In the genomic region with DNA sequence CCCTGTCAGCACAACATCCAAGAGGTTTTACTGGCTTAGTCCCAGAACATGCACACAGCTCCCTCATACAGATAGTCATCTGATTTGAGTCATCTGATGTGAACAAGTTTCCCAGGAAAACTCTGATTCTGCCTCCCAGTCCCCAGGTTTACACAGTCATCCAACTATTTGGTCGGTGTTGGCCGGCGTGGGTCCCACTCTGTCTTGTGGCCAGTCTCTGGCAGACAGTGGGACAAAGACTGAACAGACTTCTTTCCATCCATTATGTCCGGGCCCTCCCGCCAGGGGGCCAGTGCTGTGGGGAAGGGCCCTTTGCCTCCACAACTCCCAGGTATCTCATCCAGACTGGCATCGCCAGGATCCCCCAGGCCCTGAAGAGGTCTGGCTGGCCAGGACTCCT, we compare ENCODE assay signal across 19 cellular contexts.
A peak's percentile ranks its signal among the peaks of the same experiment; 100 is the strongest.
DNase-seq lines count a peak whose midpoint lies in the region; ATAC-seq and TF ChIP-seq lines count a peak whose summit lies in the region.
"Had no signal": no experiment of that assay in that cellular context is flagged by ENCODE, and none has a peak within 500 bp of the region (broad histone marks: within the 10 kb centered on the region; RNA-seq: fewer than 3 reads in every experiment).

No MANE protein-coding gene starts in this region.

- intact Hi-C loops in thyroid gland (cut with DNase I), result no loop called here

- in situ Hi-C loops in ACHN (cut with HindIII; ENCODE audit: low pct_ligation_motif_present, low pct_unique_long_range_greater_than_20kb, low sequenced_read_pairs), result no loop called here

- H3K36me3 ChIP-seq in thyroid gland, result no peaks in the 10 kb centered on the region
- H3K36me3 ChIP-seq: left ventricle myocardium inferior had no signal

- peaks cover 5% of the 10 kb centered on the region for H3K27me3 Mint-ChIP-seq in activated naive CD8-positive, alpha-beta T cell treated with anti-CD3 and anti-CD28 coated beads, Interleukin-2, amount 50 U/mL, for 24 hours

- H3K27ac ChIP-seq in cingulate gyrus (ENCODE audit: low read depth, low read length) (peak overlapping the region; percentile 60), thyroid gland (no peak overlapping the region)
- H3K27ac ChIP-seq: left ventricle myocardium inferior had no signal

- no peaks in the 10 kb centered on the region for H3K27me3 ChIP-seq in thyroid gland

- ATAC-seq in GM18858 (IDR thresholded peaks at IDR 0.05; ENCODE audit: unreplicated experiment), result no peak
- ATAC-seq in activated naive CD8-positive, alpha-beta T cell treated with anti-CD3 and anti-CD28 coated beads, Interleukin-2, amount 50 U/mL, for 24 hours, result no peak
- ATAC-seq: GM23338 had no signal

- H3K9me3 ChIP-seq in thyroid gland, result no peaks in the 10 kb centered on the region
- H3K9me3 ChIP-seq: Caco-2, left ventricle myocardium inferior had no signal

- H3K4me3 ChIP-seq in thyroid gland (replicated peaks in 1 of 3), result no peak overlapping the region
- H3K4me3 ChIP-seq: GM23338, left ventricle myocardium inferior had no signal

- TF ChIP-seq CTCF in thyroid gland (IDR thresholded peaks at IDR 0.05), result no peak

- no peak overlapping the region for H3K27ac Mint-ChIP-seq in activated naive CD8-positive, alpha-beta T cell treated with anti-CD3 and anti-CD28 coated beads, Interleukin-2, amount 50 U/mL, for 24 hours
- H3K27ac Mint-ChIP-seq: activated naive CD4-positive, alpha-beta T cell treated with anti-CD3 and anti-CD28 coated beads for 36 hours; activated T-cell treated with anti-CD3 and anti-CD28 coated beads, Interleukin-2, amount 50 U/mL, for 24 hours; GM23338 had no signal

- no peaks in the 10 kb centered on the region for H3K36me3 Mint-ChIP-seq in activated naive CD8-positive, alpha-beta T cell treated with anti-CD3 and anti-CD28 coated beads, Interleukin-2, amount 50 U/mL, for 24 hours (ENCODE audit: low read depth)

- no peaks in the 10 kb centered on the region for H3K4me1 Mint-ChIP-seq in activated naive CD8-positive, alpha-beta T cell treated with anti-CD3 and anti-CD28 coated beads, Interleukin-2, amount 50 U/mL, for 24 hours

- DNase-seq in AG20443 (ENCODE audit: low spot score), result peak; percentile 48
- DNase-seq in M059J (ENCODE audit: low read depth), result peak; percentile 71
- peak; percentile 36 for DNase-seq in kidney tubule cell (ENCODE audit: low spot score)
- no peak for DNase-seq in ACHN
- DNase-seq in thyroid gland, result no peak
- DNase-seq in activated naive CD8-positive, alpha-beta T cell treated with anti-CD3 and anti-CD28 coated beads, Interleukin-2, amount 50 U/mL, for 24 hours, result no peak
- DNase-seq: activated CD4-positive, alpha-beta T cell treated with anti-CD3 and anti-CD28 coated beads, Interleukin-2, amount 50 U/mL, for 4 hours; activated naive CD4-positive, alpha-beta T cell treated with anti-CD3 and anti-CD28 coated beads for 36 hours; activated T-cell treated with anti-CD3 and anti-CD28 coated beads, Interleukin-2, amount 50 U/mL, for 24 hours; Caco-2; cortex of kidney; left ventricle myocardium inferior; NCI-H1694; NCI-H82; retina; T-helper 2 cell had no signal

- H3K4me3 Mint-ChIP-seq in activated naive CD8-positive, alpha-beta T cell treated with anti-CD3 and anti-CD28 coated beads, Interleukin-2, amount 50 U/mL, for 24 hours, result no peak overlapping the region
- H3K4me3 Mint-ChIP-seq: activated naive CD4-positive, alpha-beta T cell treated with anti-CD3 and anti-CD28 coated beads for 36 hours; activated T-cell treated with anti-CD3 and anti-CD28 coated beads, Interleukin-2, amount 50 U/mL, for 24 hours; GM23338 had no signal

- no peak for TF ChIP-seq POLR2A in thyroid gland (IDR thresholded peaks at IDR 0.05)

- H3K9me3 Mint-ChIP-seq in activated naive CD8-positive, alpha-beta T cell treated with anti-CD3 and anti-CD28 coated beads, Interleukin-2, amount 50 U/mL, for 24 hours, result no peaks in the 10 kb centered on the region
- H3K9me3 Mint-ChIP-seq: activated naive CD4-positive, alpha-beta T cell treated with anti-CD3 and anti-CD28 coated beads for 36 hours; activated T-cell treated with anti-CD3 and anti-CD28 coated beads, Interleukin-2, amount 50 U/mL, for 24 hours; GM23338 had no signal

- WGBS in thyroid gland, 2 donors, result 91 to 94% methylated on average over 6 of the region's 6 CpGs

- peaks cover 0 to 4% of the 10 kb centered on the region in 2 donors for H3K4me1 ChIP-seq in thyroid gland
- H3K4me1 ChIP-seq: left ventricle myocardium inferior had no signal

Comparison
In these comparisons a context has a peak if more than half of its experiments do, and no peak if none do; other contexts are left out.
1. DNase-seq: peak in AG20443 (single experiment), M059J (single experiment) and kidney tubule cell (single experiment); none in ACHN (single experiment), thyroid gland (0 of 2) and activated naive CD8-positive, alpha-beta T cell treated with anti-CD3 and anti-CD28 coated beads, Interleukin-2, amount 50 U/mL, for 24 hours (single experiment).